1 cellular context compared by ENCODE assay signal in the genomic region with DNA sequence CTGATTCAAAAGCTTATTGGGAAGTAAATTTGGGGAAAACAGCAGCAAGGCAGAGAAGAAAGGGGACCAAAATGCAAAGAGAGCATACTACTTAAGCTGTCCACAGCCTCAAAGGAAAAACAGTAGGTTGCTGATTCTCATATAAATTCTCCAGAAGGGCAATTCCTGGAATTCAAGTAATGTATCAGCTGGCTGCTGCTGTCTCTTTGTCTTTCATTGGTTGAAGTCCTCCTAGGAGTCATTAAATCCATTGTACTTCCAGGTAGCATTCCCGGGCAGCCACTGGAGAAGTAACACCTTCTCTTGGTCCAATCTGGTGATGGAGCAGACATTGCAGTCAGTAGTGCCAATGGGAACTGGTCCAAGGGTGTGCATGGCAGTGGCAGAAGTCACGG.
TF ChIP-seq lines count a peak whose summit lies in the region.

No MANE protein-coding gene starts in this region.

TF ChIP-seq in GM12878, 131 proteins besides CTCF, POLR2A, EP300 and RAD21:
- TF ChIP-seq STAT1 (conservative IDR thresholded peaks at IDR 0.05): no peak
- TF ChIP-seq JUNB (IDR thresholded peaks at IDR 0.05): no peak
- TF ChIP-seq ZBTB40 (IDR thresholded peaks at IDR 0.05; ENCODE audit: borderline replicate concordance): no peak
- no peak for TF ChIP-seq REST (IDR thresholded peaks at IDR 0.05; ENCODE audit: low read depth, low read length)
